Comparison of ENCODE assay signal across 9 cellular contexts in genomic region chrX:17559728-17560379, GRCh38.
DNase-seq lines count a peak whose midpoint lies in the region; ATAC-seq and TF ChIP-seq lines count a peak whose summit lies in the region.
"Had no signal": no experiment of that assay in that cellular context is flagged by ENCODE, and none has a peak within 500 bp of the region (broad histone marks: within the 10 kb centered on the region; RNA-seq: fewer than 3 reads in every experiment).

No MANE protein-coding gene starts in this region.

- no peak overlapping the region for H3K4me3 Mint-ChIP-seq in osteocyte (ENCODE audit: unreplicated experiment)
- H3K4me3 Mint-ChIP-seq in naive thymus-derived CD4-positive, alpha-beta T cell = no peak overlapping the region

- CTCF ChIA-PET in naive thymus-derived CD4-positive, alpha-beta T cell (lab: Charles Lee) = no interaction called here

- no peaks in the 10 kb centered on the region for H3K4me1 ChIP-seq in naive thymus-derived CD4-positive, alpha-beta T cell (ENCODE audit: control insufficient read depth in 2 of 2, insufficient read depth in 2 of 2, low read length in 2 of 2)

- H3K36me3 ChIP-seq in naive thymus-derived CD4-positive, alpha-beta T cell (ENCODE audit: control insufficient read depth in 2 of 3, insufficient read depth in 3 of 3, low read length in 3 of 3) = no peaks in the 10 kb centered on the region

- peaks cover 27% of the 10 kb centered on the region for H3K4me1 Mint-ChIP-seq in osteocyte (ENCODE audit: unreplicated experiment)
- H3K4me1 Mint-ChIP-seq in naive thymus-derived CD4-positive, alpha-beta T cell = peaks cover 0 to 9% (median 0%) of the 10 kb centered on the region in 7 donors

- intact Hi-C loops in naive thymus-derived CD4-positive, alpha-beta T cell (cut with micrococcal nuclease) = no loop called here

- no peak for ATAC-seq in HG02798 (IDR thresholded peaks at IDR 0.05; ENCODE audit: poor library complexity, unreplicated experiment)
- no peak for ATAC-seq in naive thymus-derived CD4-positive, alpha-beta T cell

- no peaks in the 10 kb centered on the region for H3K9me3 Mint-ChIP-seq in osteocyte (ENCODE audit: unreplicated experiment)
- H3K9me3 Mint-ChIP-seq in naive thymus-derived CD4-positive, alpha-beta T cell = peaks cover 0 to 1% (median 0%) of the 10 kb centered on the region in 11 donors

- H3K9me3 ChIP-seq in naive thymus-derived CD4-positive, alpha-beta T cell (ENCODE audit: control insufficient read depth in 2 of 3, low read length in 3 of 3) = no peaks in the 10 kb centered on the region

- no peaks in the 10 kb centered on the region for H3K27me3 Mint-ChIP-seq in osteocyte (ENCODE audit: unreplicated experiment)
- peaks cover 0 to 2% (median 0%) of the 10 kb centered on the region in 5 donors for H3K27me3 Mint-ChIP-seq in naive thymus-derived CD4-positive, alpha-beta T cell

- no peaks in the 10 kb centered on the region for H3K36me3 Mint-ChIP-seq in osteocyte (ENCODE audit: unreplicated experiment)
- H3K36me3 Mint-ChIP-seq in naive thymus-derived CD4-positive, alpha-beta T cell = no peaks in the 10 kb centered on the region

- no peaks in the 10 kb centered on the region for H3K27me3 ChIP-seq in naive thymus-derived CD4-positive, alpha-beta T cell (ENCODE audit: control insufficient read depth in 2 of 2, insufficient read depth in 2 of 2, low read length in 2 of 2)

- peak overlapping the region; percentile 23 for H3K27ac Mint-ChIP-seq in osteocyte (ENCODE audit: unreplicated experiment)
- no peak overlapping the region for H3K27ac Mint-ChIP-seq in naive thymus-derived CD4-positive, alpha-beta T cell

- DNase-seq in ELR (ENCODE audit: low read depth) = peak; percentile 81
- peak; percentile 12 for DNase-seq in NCI-H2107 (lab: John Stamatoyannopoulos, UW)
- DNase-seq in epithelial cell of prostate (ENCODE audit: low read depth, low spot score) = no peak
- no peak for DNase-seq in osteocyte (ENCODE audit: extremely low spot score, unreplicated experiment)
- DNase-seq in Ammon's horn (ENCODE audit: low spot score) = no peak
- no peak for DNase-seq in MV-4-11 (lab: John Stamatoyannopoulos, UW)
- DNase-seq in naive thymus-derived CD4-positive, alpha-beta T cell = no peak
- DNase-seq: activated naive CD4-positive, alpha-beta T cell treated with Interleukin-2 at 50 U/mL for 16 hours had no signal

- H3K27ac ChIP-seq in epithelial cell of prostate = peak overlapping the region; percentile 49
- H3K27ac ChIP-seq in naive thymus-derived CD4-positive, alpha-beta T cell (ENCODE audit: low read depth, low read length) = no peak overlapping the region

- H3K4me3 ChIP-seq in naive thymus-derived CD4-positive, alpha-beta T cell (ENCODE audit: low read length) = no peak overlapping the region

- POLR2A ChIA-PET in naive thymus-derived CD4-positive, alpha-beta T cell (lab: Charles Lee) = no interaction called here

- TF ChIP-seq CTCF in osteocyte (IDR thresholded peaks at IDR 0.05) = no peak

Comparison
In these comparisons a context has a peak if more than half of its experiments do, and no peak if none do; other contexts are left out.
1. DNase-seq: peak in ELR (single experiment) and NCI-H2107 (single experiment); none in epithelial cell of prostate (single experiment), osteocyte (single experiment), Ammon's horn (single experiment), MV-4-11 (single experiment) and naive thymus-derived CD4-positive, alpha-beta T cell (0 of 9).